ENCODE assay signal across 8 cellular contexts in the genomic region with DNA sequence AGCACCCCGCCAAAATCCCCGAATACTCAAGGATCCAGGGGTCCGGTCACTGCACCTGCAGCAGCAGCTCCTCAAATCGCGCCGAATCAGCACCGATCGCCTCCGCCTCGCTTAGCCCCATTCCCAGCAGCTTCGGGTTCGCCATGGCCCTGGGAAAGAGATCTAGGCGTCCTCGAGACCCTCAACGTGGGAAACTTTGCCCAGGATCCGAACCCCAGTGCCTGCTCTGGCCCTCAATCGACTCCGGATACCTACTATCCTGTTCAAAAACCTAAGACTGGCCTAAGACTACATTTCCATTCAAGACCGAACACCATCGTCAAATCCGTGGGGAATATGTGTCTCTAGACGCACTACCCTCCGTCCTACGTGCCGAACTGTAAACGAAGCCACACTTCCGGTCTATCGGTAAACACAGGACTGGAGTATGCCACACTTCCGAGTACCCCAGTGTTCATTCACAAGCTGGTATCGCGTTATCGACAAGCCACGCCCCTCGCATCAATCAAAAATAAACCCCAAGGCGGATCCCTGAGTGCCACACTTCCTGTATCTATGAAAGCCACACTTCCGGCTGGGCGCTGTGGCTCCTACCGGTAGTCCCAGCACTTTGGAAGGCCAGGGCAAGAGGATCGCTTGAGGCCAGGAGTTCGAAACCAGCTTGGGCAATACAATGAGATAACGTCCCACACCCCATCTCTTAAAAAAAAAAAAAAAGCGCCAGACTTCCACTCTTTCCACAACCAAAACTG.
A peak's percentile ranks its signal among the peaks of the same experiment; 100 is the strongest.
DNase-seq lines count a peak whose midpoint lies in the region; ATAC-seq and FAIRE-seq lines count a peak whose summit lies in the region.

A gene (minus strand): TSS at position 385 of the 752 bp plus-strand sequence. CDS start 240 bp downstream, at position 145.

- DNase-seq in AG08395 (ENCODE audit: low spot score) (peak; percentile 96), NCI-H345 treated with DMSO at 0.1 percent for 48 hours (lab: John Stamatoyannopoulos, UW; ENCODE audit: unreplicated experiment) (peak; percentile 86), cerebellar cortex (ENCODE audit: low spot score) (peak; percentile 100)
- peak; percentile 77 to 86 (median 84) for DNase-seq in activated CD4-positive, CD25-positive, alpha-beta regulatory T cell (lab: John Stamatoyannopoulos, UW)
- DNase-seq in stimulated activated CD4-positive, alpha-beta T cell treated with anti-CD3 and anti-CD28 coated beads, Interleukin-12 subunit alpha, Interleukin-12 subunit beta, amount 100 ng/mL, for 4 hours: peak; percentile 87

- FAIRE-seq in islet of Langerhans (lab: Jason Lieb, UNC): peak; percentile 75

- ATAC-seq in GM18909 (IDR thresholded peaks at IDR 0.05; ENCODE audit: poor library complexity, unreplicated experiment) (peak; percentile 64), HG03196 (IDR thresholded peaks at IDR 0.05; ENCODE audit: unreplicated experiment) (peak; percentile 57)

Comparison
In these comparisons a context has a peak if more than half of its experiments do, and no peak if none do; other contexts are left out.
1. Peak in every context shown above with its lines: DNase-seq and ATAC-seq.